8 cellular contexts compared by ENCODE assay signal in the genomic region with DNA sequence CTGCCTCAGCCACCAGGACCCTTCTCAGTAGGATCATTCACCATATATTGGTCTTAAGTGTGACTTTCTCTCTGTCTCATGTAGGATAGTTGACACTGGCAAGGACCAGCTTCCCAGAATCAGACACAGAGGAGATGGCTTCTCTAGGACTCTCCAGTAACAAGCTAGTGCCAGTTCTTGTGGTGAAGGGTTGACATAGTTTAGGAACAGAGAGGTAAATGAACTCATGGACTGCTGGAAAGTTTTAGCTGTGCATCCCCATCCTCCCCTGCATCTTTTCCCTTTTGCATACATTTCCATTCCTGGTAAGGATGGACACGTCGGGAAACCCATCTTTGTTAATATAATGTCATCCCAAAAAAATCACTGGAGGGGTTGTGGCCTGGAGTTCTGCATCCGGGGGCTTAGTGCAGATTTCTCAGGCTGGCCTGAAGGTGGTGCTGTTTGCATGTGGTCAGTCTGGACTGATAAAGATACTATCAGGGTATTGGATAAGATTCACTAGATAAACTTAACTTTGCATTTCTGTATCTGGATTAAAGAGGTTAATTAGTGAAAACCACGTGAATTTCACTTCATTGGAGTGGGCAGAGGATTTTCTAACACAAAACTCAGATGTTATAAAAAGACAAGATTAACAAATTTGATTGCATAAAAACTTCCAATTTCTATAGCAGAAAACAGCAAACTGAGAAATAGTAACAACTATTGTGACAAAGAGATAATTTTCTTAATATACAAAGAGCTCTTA.
DNase-seq lines count a peak whose midpoint lies in the region; ATAC-seq and TF ChIP-seq lines count a peak whose summit lies in the region.

No MANE protein-coding gene starts in this region.

- intact Hi-C loops in PC-3 (cut with micrococcal nuclease) (loop anchor here (1.0 to 5.0 kb wide), 3 partner anchors 28 to 142 kb away; no protein-coding TSS in a partner anchor), posterior vena cava (cut with DNase I) (loop anchor here (2.0 kb wide), 2 partner anchors 140 to 142 kb away; no protein-coding TSS in a partner anchor)

- H3K9ac ChIP-seq in PC-3 (ENCODE audit: low read length) = no peak overlapping the region

- in situ Hi-C loops in GM13977 (cut with MboI; ENCODE audit: low pct_unique_long_range_greater_than_20kb, low sequenced_read_pairs, unreplicated experiment) = loop anchor here (25.0 kb wide), 1 partner anchor 271 kb away; the partner anchor contains the start of gene ACSBG1

- peak; percentile 68; the same call in 1 of the 2 replicates for ATAC-seq in PC-3
- no peak for ATAC-seq in HG02938 (IDR thresholded peaks at IDR 0.05; ENCODE audit: unreplicated experiment)

- CTCF ChIA-PET in PC-3 (lab: Charles Lee) = interaction anchor here (0.7 to 1.3 kb wide), 2 partner anchors 124 to 142 kb away, joined by 8 to 9 read pairs; no protein-coding TSS in a partner anchor

- no peak overlapping the region for H2AFZ ChIP-seq in PC-3 (ENCODE audit: low read length)

- no peaks in the 10 kb centered on the region for H3K9me2 ChIP-seq in PC-3 (replicated peaks; ENCODE audit: low read length)

- no peak overlapping the region for H3K27ac ChIP-seq in PC-3 (ENCODE audit: low read length)

- no peaks in the 10 kb centered on the region for H3K36me3 ChIP-seq in PC-3 (ENCODE audit: low read depth, low read length)

- DNase-seq in AG09319 (ENCODE audit: extremely low read depth, low read depth) (no peak), GM13977 (ENCODE audit: low spot score) (peak; percentile 67), PC-3 (peak; percentile 57), glomerular visceral epithelial cell (ENCODE audit: extremely low spot score) (peak; percentile 55), posterior vena cava (ENCODE audit: low spot score) (peak; percentile 73), NCI-H187 (lab: John Stamatoyannopoulos, UW) (no peak)
- DNase-seq in activated naive CD4-positive, alpha-beta T cell treated with Interleukin-2 at 50 U/mL for 16 hours = peak; percentile 55

- H3F3A ChIP-seq in PC-3 (ENCODE audit: low read length, unreplicated experiment) = no peaks in the 10 kb centered on the region

- POLR2A ChIA-PET in PC-3 (lab: Charles Lee; ENCODE audit: unreplicated experiment) = no interaction called here

- no peak overlapping the region for H3K4me3 ChIP-seq in PC-3 (ENCODE audit: low read length)

- no peak overlapping the region for H3K4me2 ChIP-seq in PC-3 (ENCODE audit: low read length)

- H3K27me3 ChIP-seq in PC-3 (ENCODE audit: low read length) = no peaks in the 10 kb centered on the region

- H3K79me2 ChIP-seq in PC-3 (ENCODE audit: low read length) = no peaks in the 10 kb centered on the region

- no TSS peak for BruUV-seq in PC-3 (replicated peaks; lab: Mats Ljungman, UMichigan)

- H4K20me1 ChIP-seq in PC-3 (ENCODE audit: low read length) = no peaks in the 10 kb centered on the region

- H3K4me1 ChIP-seq in PC-3 (ENCODE audit: insufficient read depth, low read length) = no peaks in the 10 kb centered on the region

- peak; percentile 90 for TF ChIP-seq CTCF in AG09319 (IDR thresholded peaks at IDR 0.05; ENCODE audit: low read depth, low read length)
- TF ChIP-seq CTCF in GM13977 (IDR thresholded peaks at IDR 0.05; ENCODE audit: extremely low read depth, insufficient read depth, missing control alignments) = peak; percentile 80
- TF ChIP-seq CTCF in PC-3 (conservative IDR thresholded peaks at IDR 0.05; ENCODE audit: low read depth, low read length) = peak; percentile 93

- no peaks in the 10 kb centered on the region for H3K9me3 ChIP-seq in PC-3 (ENCODE audit: low read length)

Comparison
In these comparisons a context has a peak if more than half of its experiments do, and no peak if none do; other contexts are left out.
1. DNase-seq: peak in GM13977 (single experiment), PC-3 (single experiment), activated naive CD4-positive, alpha-beta T cell treated with Interleukin-2 at 50 U/mL for 16 hours (single experiment), glomerular visceral epithelial cell (single experiment) and posterior vena cava (single experiment); none in AG09319 (single experiment) and NCI-H187 (0 of 2).
2. Peak in every context shown above with its lines, with median percentiles within 50 percentile points of each other: CTCF ChIP-seq.